In the genomic region with DNA sequence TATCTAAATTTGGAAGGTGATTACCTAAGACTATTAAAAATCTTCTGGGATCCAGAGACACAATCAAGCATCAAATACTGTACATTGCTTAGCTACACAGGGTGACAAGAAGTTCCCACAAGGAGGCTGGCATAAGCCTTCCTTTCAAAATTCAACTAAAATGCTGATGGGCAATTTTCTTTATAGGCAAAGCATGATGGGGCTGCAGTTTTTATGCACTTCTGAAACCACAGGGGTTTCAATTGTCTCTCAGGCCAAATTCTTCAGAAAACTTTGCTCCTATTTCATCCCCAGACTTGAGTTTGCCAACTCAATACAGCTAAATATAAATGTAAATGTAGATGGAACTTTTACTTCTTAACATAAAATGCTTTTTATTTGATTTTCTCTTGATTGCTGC, we compare ENCODE assay signal across 17 cellular contexts.
"Had no signal": no experiment of that assay in that cellular context is flagged by ENCODE, and none has a peak within 500 bp of the region (broad histone marks: within the 10 kb centered on the region; RNA-seq: fewer than 3 reads in every experiment).

No MANE protein-coding gene starts in this region.

- H3K27ac ChIP-seq: RWPE1 had no signal

- DNase-seq: IMR-90, Kasumi-1, KG1, MV-4-11, NCI-H1048, NCI-H1105, NCI-H1417, NCI-H1436 treated with DMSO at 0.1 percent for 48 hours, NCI-H1694, NCI-H187 treated with DMSO at 0.1 percent for 48 hours, NCI-H2081, NCI-H2107, NCI-H2227 treated with DMSO at 0.1 percent for 48 hours, NCI-H526 treated with DMSO at 0.1 percent for 48 hours, NCI-H748 treated with DMSO at 0.1 percent for 48 hours, SHP77 had no signal
